Comparison of ENCODE assay signal across 8 cellular contexts in the genomic region with DNA sequence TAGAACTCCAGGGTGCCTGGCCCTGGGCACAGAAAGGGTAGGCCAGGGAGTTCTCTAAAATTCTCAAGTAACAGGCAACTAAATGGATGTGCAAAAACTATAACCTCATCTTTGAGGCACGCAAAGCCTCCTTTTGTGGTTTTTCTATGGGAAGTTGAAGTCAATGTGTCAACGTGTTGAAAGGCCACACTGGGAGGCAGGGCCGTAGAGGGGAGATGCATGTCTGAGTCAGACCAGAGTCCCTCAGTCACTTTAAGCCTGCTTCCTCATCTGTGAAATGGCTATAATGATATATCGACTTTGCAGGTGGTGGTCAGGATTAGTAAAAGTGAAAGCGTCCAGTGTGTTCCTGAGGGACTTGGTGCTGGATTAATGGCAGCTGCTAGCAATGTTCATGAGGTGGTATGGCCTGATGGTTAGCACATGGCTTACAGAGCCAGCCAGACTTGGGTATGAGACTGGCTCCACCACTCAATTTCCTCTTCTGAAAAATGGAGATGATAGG. TPM values are rescaled to one million over a fixed set of nuclear protein-coding genes. Genes with fewer than 3 reads are reported as not detected.
DNase-seq lines count a peak whose midpoint lies in the region; ATAC-seq, FAIRE-seq and TF ChIP-seq lines count a peak whose summit lies in the region.

No MANE protein-coding gene starts in this region.

- no peak overlapping the region for H3K4ac ChIP-seq in IMR-90 (ENCODE audit: low read depth, low read length)

- no peaks in the 10 kb centered on the region for H3K36me3 Mint-ChIP-seq in Calu3 (ENCODE audit: insufficient read depth, unreplicated experiment)

- TF ChIP-seq CTCF in IMR-90 (conservative IDR thresholded peaks at IDR 0.05; ENCODE audit: low read depth, low read length) (no peak), GM12878 (IDR thresholded peaks at IDR 0.05 in 2 of 3, conservative IDR thresholded peaks at IDR 0.05 in 1 of 3; ENCODE audit: control insufficient read depth in 2 of 3, extremely low read depth in 1 of 3, insufficient read depth in 1 of 3, low read depth in 3 of 3, low read length in 3 of 3) (no peak), Calu3 (IDR thresholded peaks at IDR 0.05; ENCODE audit: unreplicated experiment) (no peak), tibial artery (IDR thresholded peaks at IDR 0.05) (no peak)

- POLR2A ChIA-PET in IMR-90 (lab: Charles Lee; ENCODE audit: unreplicated experiment) (no interaction called here), GM12878 (lab: Charles Lee) (interaction anchor here (1.0 kb wide), 2 partner anchors 8 to 18 kb away, joined by 3 read pairs; no protein-coding TSS in a partner anchor)

- H3K9me3 ChIP-seq in IMR-90 (ENCODE audit: control insufficient read depth, insufficient read depth, low read length) (no peaks in the 10 kb centered on the region), GM12878 (replicated peaks; ENCODE audit: control insufficient read depth, insufficient read depth, low read length) (no peaks in the 10 kb centered on the region), tibial artery (no peaks in the 10 kb centered on the region)

- no peaks in the 10 kb centered on the region for H3K79me2 ChIP-seq in GM12878 (ENCODE audit: control insufficient read depth, insufficient read depth, low read length)

- H3K4me1 ChIP-seq in IMR-90 (ENCODE audit: control insufficient read depth, insufficient read depth, low read length) (peaks cover 2% of the 10 kb centered on the region; the same call in 1 of the 2 replicates), GM12878 (ENCODE audit: control insufficient read depth, insufficient read depth, low read length) (peaks cover 54% of the 10 kb centered on the region), tibial artery (no peaks in the 10 kb centered on the region)

- RAD21 ChIA-PET in GM12878 (lab: Charles Lee; ENCODE audit: unreplicated experiment) = interaction anchor here (0.9 to 7.9 kb wide), 5 partner anchors 11 to 35 kb away, joined by 3 to 76 read pairs (median 12); a partner anchor contains a TSS

- TF ChIP-seq RAD21 in IMR-90 (IDR thresholded peaks at IDR 0.05; ENCODE audit: low read length) (no peak), GM12878 (IDR thresholded peaks at IDR 0.05; ENCODE audit: insufficient read depth, low read depth, low read length) (0 out of 2 replicates have a peak, but pooled peaks have one; percentile 9)

- CTCF ChIA-PET in IMR-90 (lab: Yijun Ruan, JAX) = no interaction called here
- CTCF ChIA-PET in GM12878 (lab: Yijun Ruan, JAX) = interaction anchor here (1.4 to 8.9 kb wide), 2 partner anchors 23 to 36 kb away, joined by 8 to 86 read pairs; no protein-coding TSS in a partner anchor
- CTCF ChIA-PET in Calu3 (lab: Charles Lee) = no interaction called here

- H3K27me3 Mint-ChIP-seq in Calu3 (ENCODE audit: unreplicated experiment) = peaks cover 24% of the 10 kb centered on the region

- H3K36me3 ChIP-seq in IMR-90 (ENCODE audit: control insufficient read depth, insufficient read depth, low read length) = no peaks in the 10 kb centered on the region
- no peaks in the 10 kb centered on the region for H3K36me3 ChIP-seq in GM12878 (ENCODE audit: control insufficient read depth in 2 of 2, insufficient read depth in 2 of 2, low read length in 1 of 2)
- H3K36me3 ChIP-seq in tibial artery = no peaks in the 10 kb centered on the region

- peak; percentile 64 for FAIRE-seq in GM12878 (lab: Jason Lieb, UNC)

- no peak overlapping the region for H3K9ac ChIP-seq in IMR-90 (ENCODE audit: low read depth, low read length)
- H3K9ac ChIP-seq in GM12878 (ENCODE audit: control insufficient read depth, insufficient read depth, low read length) = peak overlapping the region; percentile 53

- H3K27me3 ChIP-seq in IMR-90 (ENCODE audit: control insufficient read depth, insufficient read depth, low read length) = peaks cover 26% of the 10 kb centered on the region
- no peaks in the 10 kb centered on the region for H3K27me3 ChIP-seq in GM12878 (replicated peaks in 1 of 2; ENCODE audit: control insufficient read depth in 2 of 2, insufficient read depth in 2 of 2, low read length in 1 of 2)
- H3K27me3 ChIP-seq in tibial artery = peaks cover 0 to 5% of the 10 kb centered on the region in 2 donors

- SMC1A ChIA-PET in GM12878 (lab: Charles Lee; ENCODE audit: uncharacterized antibody, unreplicated experiment) = interaction anchor here (1.2 to 2.7 kb wide), 4 partner anchors 8 to 36 kb away, joined by 3 to 12 read pairs (median 12); no protein-coding TSS in a partner anchor

- no peak overlapping the region for H3K23ac ChIP-seq in IMR-90 (ENCODE audit: low read depth, low read length)

- ATAC-seq in GM19397 (IDR thresholded peaks at IDR 0.05; ENCODE audit: unreplicated experiment) (peak; percentile 50), IMR-90 (ENCODE audit: low read depth) (peak; percentile 81), GM12878 (peak; percentile 72)

- H3K27ac Mint-ChIP-seq in Calu3 (ENCODE audit: unreplicated experiment) = no peak overlapping the region

- dilution Hi-C loops in IMR-90 (cut with HindIII; ENCODE audit: low sequenced_read_pairs, unreplicated experiment) = no loop called here

- H4K5ac ChIP-seq in IMR-90 (ENCODE audit: low read depth, low read length) = no peak overlapping the region

- H3K18ac ChIP-seq in IMR-90 (ENCODE audit: low read depth, low read length) = no peak overlapping the region

- H2BK15ac ChIP-seq in IMR-90 (ENCODE audit: low read depth, low read length) = no peak overlapping the region

- TF ChIP-seq EP300 in GM12878 (IDR thresholded peaks at IDR 0.05; ENCODE audit: borderline replicate concordance in 1 of 2, control insufficient read depth in 1 of 2, low read depth in 2 of 2, low read length in 2 of 2) = peak; percentile 85 to 89; a peak in 3 of 4 replicates

- H2AK5ac ChIP-seq in IMR-90 (ENCODE audit: low read depth, low read length) = no peak overlapping the region; the same call in 1 of the 2 replicates

- H3K9me3 Mint-ChIP-seq in Calu3 (ENCODE audit: low read depth, unreplicated experiment) = no peaks in the 10 kb centered on the region

- no peak overlapping the region for H3K56ac ChIP-seq in IMR-90 (ENCODE audit: extremely low read depth, insufficient read depth, low read length)

- no peak overlapping the region for H4K8ac ChIP-seq in IMR-90 (ENCODE audit: low read depth in 2 of 2, low read length in 2 of 2)

- H4K20me1 ChIP-seq in IMR-90 (ENCODE audit: insufficient read depth, low read length) = no peaks in the 10 kb centered on the region
- no peaks in the 10 kb centered on the region for H4K20me1 ChIP-seq in GM12878 (ENCODE audit: control insufficient read depth, insufficient read depth)

- H3K4me1 Mint-ChIP-seq in Calu3 (ENCODE audit: low read depth, unreplicated experiment) = no peaks in the 10 kb centered on the region

- BruUV-seq in IMR-90 (replicated peaks; lab: Mats Ljungman, UMichigan) = no TSS peak
- no TSS peak for BruUV-seq in GM12878 (replicated peaks; lab: Mats Ljungman, UMichigan)
- BruUV-seq in Calu3 (replicated peaks; lab: Mats Ljungman, UMichigan) = no TSS peak

- no peaks in the 10 kb centered on the region for H3K79me1 ChIP-seq in IMR-90 (ENCODE audit: low read depth in 1 of 2, low read length in 2 of 2)

- H3K4me2 ChIP-seq in IMR-90 (ENCODE audit: low read depth, low read length) = no peak overlapping the region
- H3K4me2 ChIP-seq in GM12878 (ENCODE audit: control insufficient read depth, insufficient read depth) = peak overlapping the region; percentile 65

- TF ChIP-seq POLR2A in IMR-90 (IDR thresholded peaks at IDR 0.05; ENCODE audit: low read depth, low read length) (no peak), GM12878 (IDR thresholded peaks at IDR 0.05; ENCODE audit: low read depth, low read length) (no peak)

- H2BK5ac ChIP-seq in IMR-90 (ENCODE audit: low read depth, low read length, poor library complexity, severe bottlenecking) = peak overlapping the region; percentile 22

- no peak overlapping the region for H2BK20ac ChIP-seq in IMR-90 (ENCODE audit: low read depth, low read length)

- H2AFZ ChIP-seq in IMR-90 (replicated peaks; ENCODE audit: low read length, poor library complexity) = no peak overlapping the region
- peak overlapping the region; percentile 46; the same call in 1 of the 2 replicates for H2AFZ ChIP-seq in GM12878 (ENCODE audit: control insufficient read depth, low read depth, low read length)

- no peak overlapping the region for H3K14ac ChIP-seq in IMR-90 (replicated peaks; ENCODE audit: low read depth, low read length)

- intact Hi-C loops in IMR-90 (cut with micrococcal nuclease) (no loop called here), GM12878 (cut with micrococcal nuclease; ENCODE audit: unreplicated experiment) (loop anchor here (1.0 kb wide), 1 partner anchor 10 kb away; no protein-coding TSS in a partner anchor), Calu3 (cut with micrococcal nuclease; ENCODE audit: unreplicated experiment) (no loop called here), tibial artery (cut with DNase I; ENCODE audit: low total_unique reads) (no loop called here)

- no peaks in the 10 kb centered on the region for H3K9me1 ChIP-seq in IMR-90 (ENCODE audit: insufficient read depth, low read length)

- DNase-seq in AG20443 (ENCODE audit: low spot score) (peak; percentile 89), IMR-90 (peak; percentile 76), GM12878 (ENCODE audit: low read depth, low spot score) (peak; percentile 94), Calu3 (no peak), tibial artery (no peak), NCI-H526 treated with DMSO at 0.1 percent for 48 hours (lab: John Stamatoyannopoulos, UW) (no peak), activated gamma-delta T cell (lab: John Stamatoyannopoulos, UW) (no peak)

- no peak overlapping the region for H3K4me3 ChIP-seq in IMR-90 (ENCODE audit: insufficient read depth, low read depth, low read length)
- 0 out of 2 replicates have a peak overlapping the region, but pooled peaks have one; percentile 5 for H3K4me3 ChIP-seq in GM12878
- no peak overlapping the region for H3K4me3 ChIP-seq in tibial artery

- 29% methylated on average over 1 of the region's 5 CpGs; no CpG with 5 or more reads in 1 of the 2 experiments for WGBS in IMR-90 (ENCODE audit: extremely low coverage in 2 of 2, insufficient read length in 1 of 2), 2 experiments
- 0% methylated on average over 5 of the region's 5 CpGs for WGBS in GM12878 (ENCODE audit: insufficient coverage, insufficient replicate concordance, low lambda C conversion rate, missing lambda C conversion rate)

- in situ Hi-C loops in IMR-90 (cut with MboI; ENCODE audit: low sequenced_read_pairs) (no loop called here), GM12878 (cut with MboI) (no loop called here)

- H3K27ac ChIP-seq in IMR-90 (ENCODE audit: insufficient read depth, low read length) (no peak overlapping the region), GM12878 (ENCODE audit: control insufficient read depth, insufficient read depth) (peak overlapping the region; percentile 80), tibial artery (no peak overlapping the region)

- H4K91ac ChIP-seq in IMR-90 (ENCODE audit: insufficient read depth, low read depth, low read length) = peak overlapping the region; percentile 2; the same call in 1 of the 2 replicates

- H2AK9ac ChIP-seq in IMR-90 (replicated peaks; ENCODE audit: low read depth, low read length, poor library complexity) = no peak overlapping the region

- H2BK120ac ChIP-seq in IMR-90 (ENCODE audit: low read depth, low read length) = peak overlapping the region; percentile 71; the same call in 1 of the 2 replicates

- no peak overlapping the region for H3K4me3 Mint-ChIP-seq in Calu3 (ENCODE audit: low read depth, unreplicated experiment)

RNA-seq across cellular contexts. Expression of a gene that starts 17.0 kb away (rescaled TPM):
- total RNA-seq in IMR-90 (2012; rRNA removed) = not detected in 2 replicates
- polyA plus RNA-seq in IMR-90 (2012; rRNA removed) = not detected in 2 replicates
- polyA plus RNA-seq in IMR-90 (2012; cell fraction: cytosol; rRNA removed) = not detected in 2 replicates
- not detected in 2 replicates for polyA plus RNA-seq in IMR-90 (2012; cell fraction: nucleus; rRNA removed; ENCODE audit: low replicate concordance)
- 115 and 131 TPM in 2 replicates for total RNA-seq in GM12878 (2013; cell fraction: nucleolus; rRNA removed)
- 4.5 and 5.6 TPM in 2 replicates for total RNA-seq in GM12878 (2014; rRNA removed)
- total RNA-seq in GM12878 (2014; rRNA removed; fragmentation: Illumina TruSeq; extraction: Trizol) = 4.2 and 5.0 TPM in 2 replicates
- total RNA-seq in GM12878 (2021) = 4.4 and 5.6 TPM in 2 replicates
- 2.8 TPM for polyA plus RNA-seq in GM12878 (2011; ENCODE audit: low read depth)
- 25.1 and 27.1 TPM in 2 replicates for polyA plus RNA-seq in GM12878 (2011; rRNA removed)
- 39.2 and 44.1 TPM in 2 replicates for polyA plus RNA-seq in GM12878 (2011; cell fraction: cytosol; rRNA removed)
- polyA plus RNA-seq in GM12878 (2011; cell fraction: nucleus; rRNA removed) = 84.0 and 103 TPM in 2 replicates
- 2.4 and 4.6 TPM in 2 replicates for polyA plus RNA-seq in GM12878 (2012)
- 5.3 and 6.5 TPM in 2 replicates for polyA plus RNA-seq in GM12878 (2014; fragmentation: Illumina TruSeq; extraction: Trizol)
- 1 to 10 TPM; 5.0 to 6.1 TPM for polyA plus RNA-seq in GM12878 (2014; fragmentation: Nextera tagmentation; extraction: Ambion mirVana)
- 5.1 and 6.6 TPM in 2 replicates for polyA plus RNA-seq in GM12878 (2014; rRNA removed)
- 1 to 10 TPM; 7.8 to 8.5 TPM for polyA plus RNA-seq in GM12878 (2016; fragmentation: Nextera tagmentation; extraction: Ambion mirVana)
- 30.9 and 34.8 TPM in 2 replicates for polyA minus RNA-seq in GM12878 (2011; rRNA and poly(A)+ RNA removed)
- 6.9 and 8.3 TPM in 2 replicates for polyA minus RNA-seq in GM12878 (2011; cell fraction: cytosol; rRNA and poly(A)+ RNA removed)
- polyA minus RNA-seq in GM12878 (2011; cell fraction: nucleus; rRNA and poly(A)+ RNA removed) = 20.3 and 22.2 TPM in 2 replicates
- not detected in 2 replicates for total RNA-seq in Calu3 (2022)

RNA-seq across cellular contexts. Expression of a gene that starts 28.9 kb away (rescaled TPM):
- not detected in 2 replicates for total RNA-seq in IMR-90 (2012; rRNA removed)
- polyA plus RNA-seq in IMR-90 (2012; rRNA removed) = not detected in 2 replicates
- polyA plus RNA-seq in IMR-90 (2012; cell fraction: cytosol; rRNA removed) = not detected in 2 replicates
- not detected in 2 replicates for polyA plus RNA-seq in IMR-90 (2012; cell fraction: nucleus; rRNA removed; ENCODE audit: low replicate concordance)
- not detected in 2 replicates for total RNA-seq in GM12878 (2013; cell fraction: nucleolus; rRNA removed)
- not detected in 2 replicates for total RNA-seq in GM12878 (2014; rRNA removed)
- not detected in 2 replicates for total RNA-seq in GM12878 (2014; rRNA removed; fragmentation: Illumina TruSeq; extraction: Trizol)
- total RNA-seq in GM12878 (2021) = not detected in 2 replicates
- not detected for polyA plus RNA-seq in GM12878 (2011; ENCODE audit: low read depth)
- polyA plus RNA-seq in GM12878 (2011; rRNA removed) = not detected in 2 replicates
- not detected in 2 replicates for polyA plus RNA-seq in GM12878 (2011; cell fraction: cytosol; rRNA removed)
- not detected in 2 replicates for polyA plus RNA-seq in GM12878 (2011; cell fraction: nucleus; rRNA removed)
- polyA plus RNA-seq in GM12878 (2012) = not detected in 2 replicates
- polyA plus RNA-seq in GM12878 (2014; fragmentation: Illumina TruSeq; extraction: Trizol) = not detected in 2 replicates
- not detected for polyA plus RNA-seq in GM12878 (2014; fragmentation: Nextera tagmentation; extraction: Ambion mirVana)
- not detected in 2 replicates for polyA plus RNA-seq in GM12878 (2014; rRNA removed)
- polyA plus RNA-seq in GM12878 (2016; fragmentation: Nextera tagmentation; extraction: Ambion mirVana) = not detected
- not detected in 2 replicates for polyA minus RNA-seq in GM12878 (2011; rRNA and poly(A)+ RNA removed)
- not detected in 2 replicates for polyA minus RNA-seq in GM12878 (2011; cell fraction: cytosol; rRNA and poly(A)+ RNA removed)
- polyA minus RNA-seq in GM12878 (2011; cell fraction: nucleus; rRNA and poly(A)+ RNA removed) = not detected in 2 replicates
- not detected in 2 replicates for total RNA-seq in Calu3 (2022)

RNA-seq across cellular contexts. Expression of a gene that starts 52.3 kb away (rescaled TPM):
- not detected in 2 replicates for total RNA-seq in IMR-90 (2012; rRNA removed)
- not detected in 2 replicates for polyA plus RNA-seq in IMR-90 (2012; rRNA removed)
- polyA plus RNA-seq in IMR-90 (2012; cell fraction: cytosol; rRNA removed) = not detected in 2 replicates
- not detected in 2 replicates for polyA plus RNA-seq in IMR-90 (2012; cell fraction: nucleus; rRNA removed; ENCODE audit: low replicate concordance)
- total RNA-seq in GM12878 (2013; cell fraction: nucleolus; rRNA removed) = not detected in 2 replicates
- not detected in 2 replicates for total RNA-seq in GM12878 (2014; rRNA removed)
- total RNA-seq in GM12878 (2014; rRNA removed; fragmentation: Illumina TruSeq; extraction: Trizol) = not detected in 2 replicates
- not detected in 2 replicates for total RNA-seq in GM12878 (2021)
- not detected for polyA plus RNA-seq in GM12878 (2011; ENCODE audit: low read depth)
- polyA plus RNA-seq in GM12878 (2011; rRNA removed) = not detected in 2 replicates
- polyA plus RNA-seq in GM12878 (2011; cell fraction: cytosol; rRNA removed) = not detected in 2 replicates
- polyA plus RNA-seq in GM12878 (2011; cell fraction: nucleus; rRNA removed) = not detected in 2 replicates
- not detected in 2 replicates for polyA plus RNA-seq in GM12878 (2012)
- polyA plus RNA-seq in GM12878 (2014; fragmentation: Illumina TruSeq; extraction: Trizol) = not detected in 2 replicates
- polyA plus RNA-seq in GM12878 (2014; fragmentation: Nextera tagmentation; extraction: Ambion mirVana) = not detected
- not detected in 2 replicates for polyA plus RNA-seq in GM12878 (2014; rRNA removed)
- polyA plus RNA-seq in GM12878 (2016; fragmentation: Nextera tagmentation; extraction: Ambion mirVana) = not detected
- not detected in 2 replicates for polyA minus RNA-seq in GM12878 (2011; rRNA and poly(A)+ RNA removed)
- polyA minus RNA-seq in GM12878 (2011; cell fraction: cytosol; rRNA and poly(A)+ RNA removed) = not detected in 2 replicates
- not detected in 2 replicates for polyA minus RNA-seq in GM12878 (2011; cell fraction: nucleus; rRNA and poly(A)+ RNA removed)
- total RNA-seq in Calu3 (2022) = not detected in 2 replicates

Comparison
In these comparisons a context has a peak if more than half of its experiments do, and no peak if none do; other contexts are left out.
1. DNase-seq: peak in AG20443 (single experiment), IMR-90 (single experiment) and GM12878 (single experiment); none in Calu3 (single experiment), tibial artery (0 of 2), NCI-H526 treated with DMSO at 0.1 percent for 48 hours (single experiment) and activated gamma-delta T cell (single experiment).
2. Peak in every context shown above with its lines, with median percentiles within 50 percentile points of each other: ATAC-seq.